Comparison of ENCODE assay signal across 8 cellular contexts in the genomic region with DNA sequence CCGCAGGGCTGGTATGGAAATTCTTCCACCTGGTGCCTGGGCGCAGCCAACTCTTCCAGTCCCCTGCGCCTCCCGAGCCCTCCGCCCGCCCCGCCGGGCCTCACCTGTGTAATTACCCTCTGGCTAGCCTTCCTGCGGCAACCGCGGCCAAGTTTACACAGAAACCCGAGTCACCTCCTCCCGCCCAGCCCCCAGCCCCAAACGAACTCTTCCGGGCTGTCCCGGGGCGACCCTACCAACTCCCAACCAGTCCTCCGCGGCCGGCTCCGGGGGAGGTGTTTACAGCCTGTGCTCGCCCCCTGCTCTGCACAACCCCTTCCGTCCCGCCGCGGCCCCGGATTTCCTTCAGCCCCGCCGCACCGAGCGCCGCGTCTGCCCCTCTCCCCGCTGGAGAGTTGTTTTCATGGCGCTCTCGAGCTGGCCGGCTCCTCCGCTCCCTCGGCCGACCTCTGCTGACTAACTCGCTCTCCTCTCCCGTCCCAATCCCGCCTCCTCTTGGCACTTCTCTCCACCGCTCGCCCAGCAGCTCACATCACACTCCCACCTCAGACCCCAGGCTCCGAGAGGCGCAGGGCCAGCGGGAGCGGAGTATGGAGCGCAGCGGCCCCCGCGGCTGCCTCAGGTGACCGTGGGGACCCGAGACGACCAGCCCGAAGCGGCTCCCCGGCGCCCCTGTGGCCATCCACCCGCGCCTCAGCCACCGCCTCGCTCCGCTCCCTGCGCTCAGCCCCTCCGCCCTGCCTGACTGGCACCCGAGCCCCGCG. TPM values are rescaled to one million over a fixed set of nuclear protein-coding genes. Genes with fewer than 3 reads are reported as not detected.
DNase-seq lines count a peak whose midpoint lies in the region; ATAC-seq and TF ChIP-seq lines count a peak whose summit lies in the region.

No MANE protein-coding gene starts in this region.

- DNase-seq in Caco-2: peak; percentile 80 to 86
- DNase-seq in SW480 (ENCODE audit: low spot score): peak; percentile 55
- peak; percentile 68 to 77 (median 72) for DNase-seq in adrenal gland
- DNase-seq in right atrium auricular region (ENCODE audit: low spot score): peak; percentile 70
- peak; percentile 69 to 89 for DNase-seq in psoas muscle
- peak; percentile 81 to 90 for DNase-seq in aorta

- POLR2A ChIA-PET in Caco-2 (lab: Charles Lee): interaction anchor here (0.5 to 0.7 kb wide), 2 partner anchors 124 to 383 kb away, joined by 3 read pairs; a partner anchor contains a TSS

- H3K27me3 Mint-ChIP-seq in Caco-2 (ENCODE audit: insufficient read depth, unreplicated experiment): peaks cover 5% of the 10 kb centered on the region

- H3K36me3 ChIP-seq in Caco-2 (ENCODE audit: control insufficient read depth, insufficient read depth, low read length) (no peaks in the 10 kb centered on the region), HUES48 (ENCODE audit: control insufficient read depth, insufficient read depth, low read length) (no peaks in the 10 kb centered on the region), adrenal gland (replicated peaks in 1 of 2) (peaks cover 0 to 17% of the 10 kb centered on the region in 2 donors), right atrium auricular region (peaks cover 25% of the 10 kb centered on the region), psoas muscle (ENCODE audit: insufficient read depth in 1 of 2, low read depth in 1 of 2) (peaks cover 0 to 38% of the 10 kb centered on the region in 2 donors), aorta (ENCODE audit: control insufficient read depth in 1 of 2, insufficient read depth in 2 of 2, low read length in 1 of 2) (no peaks in the 10 kb centered on the region)

- BruUV-seq in Caco-2 (replicated peaks; lab: Mats Ljungman, UMichigan): no TSS peak

- peak overlapping the region; percentile 89 for H3K27ac Mint-ChIP-seq in Caco-2 (ENCODE audit: unreplicated experiment)

- peaks cover 14% of the 10 kb centered on the region for H3K36me3 Mint-ChIP-seq in Caco-2 (ENCODE audit: insufficient read depth, unreplicated experiment)

- H3K9ac ChIP-seq in HUES48 (ENCODE audit: low read depth, low read length): peak overlapping the region; percentile 49; the same call in 1 of the 2 replicates

- peak overlapping the region; percentile 92 for H3K4me3 ChIP-seq in Caco-2 (ENCODE audit: low read depth, low read length)
- peak overlapping the region; percentile 82 for H3K4me3 ChIP-seq in HUES48 (ENCODE audit: low read depth, low read length)
- peak overlapping the region; percentile 30 to 94 (median 74) for H3K4me3 ChIP-seq in adrenal gland
- H3K4me3 ChIP-seq in right atrium auricular region: peak overlapping the region; percentile 93 to 99
- peak overlapping the region; percentile 93 for H3K4me3 ChIP-seq in psoas muscle
- peak overlapping the region; percentile 35 to 74 for H3K4me3 ChIP-seq in aorta (ENCODE audit: low read length in 2 of 2)

- TF ChIP-seq POLR2A in adrenal gland (IDR thresholded peaks at IDR 0.05): no peak

- no peak for TF ChIP-seq CTCF in Caco-2 (IDR thresholded peaks at IDR 0.05; ENCODE audit: insufficient read depth in 1 of 2, low read depth in 1 of 2, low read length in 1 of 2, severe bottlenecking in 1 of 2, unreplicated experiment in 1 of 2)
- peak in 1 of 6 experiments; percentile 7 for TF ChIP-seq CTCF in adrenal gland (IDR thresholded peaks at IDR 0.05)
- no peak for TF ChIP-seq CTCF in right atrium auricular region (IDR thresholded peaks at IDR 0.05)
- TF ChIP-seq CTCF in psoas muscle (IDR thresholded peaks at IDR 0.05): no peak

- H3K9me3 Mint-ChIP-seq in Caco-2 (ENCODE audit: unreplicated experiment): no peaks in the 10 kb centered on the region

- H3K9me3 ChIP-seq in Caco-2: no peaks in the 10 kb centered on the region
- H3K9me3 ChIP-seq in HUES48 (ENCODE audit: control insufficient read depth, insufficient read depth, low read length): no peaks in the 10 kb centered on the region
- no peaks in the 10 kb centered on the region for H3K9me3 ChIP-seq in adrenal gland (replicated peaks in 1 of 3)
- no peaks in the 10 kb centered on the region for H3K9me3 ChIP-seq in right atrium auricular region
- no peaks in the 10 kb centered on the region for H3K9me3 ChIP-seq in psoas muscle
- no peaks in the 10 kb centered on the region for H3K9me3 ChIP-seq in aorta (ENCODE audit: control insufficient read depth, low read length)

- CTCF ChIA-PET in Caco-2 (lab: Charles Lee): interaction anchor here (0.7 to 1.0 kb wide), 4 partner anchors 20 to 347 kb away, joined by 3 read pairs; no protein-coding TSS in a partner anchor

- H3K27me3 ChIP-seq in Caco-2 (replicated peaks; ENCODE audit: control insufficient read depth, insufficient read depth, low read length) (no peaks in the 10 kb centered on the region), HUES48 (ENCODE audit: control insufficient read depth, insufficient read depth, low read length) (0 out of 2 replicates have a peak, but pooled peaks cover 5% of the 10 kb centered on the region), adrenal gland (no peaks in the 10 kb centered on the region), right atrium auricular region (no peaks in the 10 kb centered on the region), psoas muscle (ENCODE audit: insufficient read depth in 3 of 3, low read length in 2 of 3) (no peaks in the 10 kb centered on the region), aorta (ENCODE audit: control insufficient read depth in 1 of 2, insufficient read depth in 2 of 2, low read length in 1 of 2) (no peaks in the 10 kb centered on the region)

- intact Hi-C loops in Caco-2 (cut with micrococcal nuclease; ENCODE audit: unreplicated experiment) (loop anchor here (1.0 to 5.0 kb wide), 7 partner anchors 31 to 426 kb away; no protein-coding TSS in a partner anchor), adrenal gland (cut with DNase I) (loop anchor here in 1 of 2 donors (10.0 kb wide), 1 partner anchor 54 kb away; no protein-coding TSS in a partner anchor), psoas muscle (cut with DNase I) (loop anchor here in 1 of 2 donors (2.0 to 5.0 kb wide), 2 partner anchors 26 to 41 kb away; no protein-coding TSS in a partner anchor), aorta (cut with DNase I) (loop anchor here in 1 of 2 donors (2.0 to 5.0 kb wide), 2 partner anchors 20 to 111 kb away; a partner anchor contains a TSS)

- ATAC-seq in GM21381 (IDR thresholded peaks at IDR 0.05; ENCODE audit: unreplicated experiment) (peak; percentile 15), psoas muscle (peak; percentile 69 to 72 (median 70)), aorta (ENCODE audit: low FRiP score) (peak; percentile 90)

- H3K4me1 ChIP-seq in Caco-2 (peaks cover 9% of the 10 kb centered on the region), HUES48 (ENCODE audit: control insufficient read depth, insufficient read depth, low read length) (peaks cover 10% of the 10 kb centered on the region), adrenal gland (replicated peaks in 1 of 2) (peaks cover 24 to 50% of the 10 kb centered on the region in 2 donors), right atrium auricular region (peaks cover 0 to 41% of the 10 kb centered on the region in 2 donors), psoas muscle (peaks cover 38% of the 10 kb centered on the region), aorta (ENCODE audit: control insufficient read depth in 1 of 2, insufficient read depth in 2 of 2, low read length in 2 of 2) (no peaks in the 10 kb centered on the region)

- H3K27ac ChIP-seq in HUES48 (ENCODE audit: low read depth, low read length) (peak overlapping the region; percentile 81), adrenal gland (peak overlapping the region; percentile 86 to 98 (median 94)), right atrium auricular region (peak overlapping the region; percentile 98 to 100), psoas muscle (peak overlapping the region; percentile 99), aorta (ENCODE audit: low read depth in 1 of 2, low read length in 2 of 2) (peak overlapping the region; percentile 62 to 71)

- no peaks in the 10 kb centered on the region for H3K4me1 Mint-ChIP-seq in Caco-2 (ENCODE audit: low read depth, unreplicated experiment)

- peak overlapping the region; percentile 92 for H3K4me3 Mint-ChIP-seq in Caco-2 (ENCODE audit: unreplicated experiment)

- WGBS in adrenal gland, 4 donors: 0 to 1% (median 1%) methylated on average over 32 to 70 of the region's 70 CpGs
- 0 to 1% (median 1%) methylated on average over 65 to 70 of the region's 70 CpGs for WGBS in psoas muscle, 3 donors
- 0 to 1% methylated on average over 51 to 70 of the region's 70 CpGs for WGBS in aorta, 2 donors

RNA-seq across cellular contexts. Expression of a gene that starts 0.5 kb away (rescaled TPM):
- 17.6 and 18.4 TPM in 2 replicates for total RNA-seq in Caco-2 (2022)
- 10 to 100 TPM; 26.0 to 87.3 (median 43.2) TPM for total RNA-seq in adrenal gland
- 100 to 1,000 TPM in 1 of 3 donors, 10 to 100 TPM in 2; 62.5 to 128 (median 87.8) TPM for polyA plus RNA-seq in adrenal gland
- total RNA-seq in right atrium auricular region: 10 to 100 TPM; 21.6 to 36.7 TPM
- 10 to 100 TPM; 45.5 to 71.7 (median 57.6) TPM for total RNA-seq in psoas muscle
- 100 to 1,000 TPM in 1 of 3 donors, 10 to 100 TPM in 1, 1 to 10 TPM in 1; 9.8 to 129 (median 67.6) TPM for polyA plus RNA-seq in psoas muscle
- 10 to 100 TPM; 38.6 to 48.0 TPM for total RNA-seq in aorta
- 10 to 100 TPM; 19.3 to 42.0 TPM for polyA plus RNA-seq in aorta

Comparison
In these comparisons a context has a peak if more than half of its experiments do, and no peak if none do; other contexts are left out.
1. Peak in every context shown above with its lines: DNase-seq, ATAC-seq, H3K4me3 ChIP-seq and H3K27ac ChIP-seq.
2. ATAC-seq: peak in every context shown above with its lines; median percentile 90 in aorta; 70 in psoas muscle; 15 in GM21381.